In the genomic region with DNA sequence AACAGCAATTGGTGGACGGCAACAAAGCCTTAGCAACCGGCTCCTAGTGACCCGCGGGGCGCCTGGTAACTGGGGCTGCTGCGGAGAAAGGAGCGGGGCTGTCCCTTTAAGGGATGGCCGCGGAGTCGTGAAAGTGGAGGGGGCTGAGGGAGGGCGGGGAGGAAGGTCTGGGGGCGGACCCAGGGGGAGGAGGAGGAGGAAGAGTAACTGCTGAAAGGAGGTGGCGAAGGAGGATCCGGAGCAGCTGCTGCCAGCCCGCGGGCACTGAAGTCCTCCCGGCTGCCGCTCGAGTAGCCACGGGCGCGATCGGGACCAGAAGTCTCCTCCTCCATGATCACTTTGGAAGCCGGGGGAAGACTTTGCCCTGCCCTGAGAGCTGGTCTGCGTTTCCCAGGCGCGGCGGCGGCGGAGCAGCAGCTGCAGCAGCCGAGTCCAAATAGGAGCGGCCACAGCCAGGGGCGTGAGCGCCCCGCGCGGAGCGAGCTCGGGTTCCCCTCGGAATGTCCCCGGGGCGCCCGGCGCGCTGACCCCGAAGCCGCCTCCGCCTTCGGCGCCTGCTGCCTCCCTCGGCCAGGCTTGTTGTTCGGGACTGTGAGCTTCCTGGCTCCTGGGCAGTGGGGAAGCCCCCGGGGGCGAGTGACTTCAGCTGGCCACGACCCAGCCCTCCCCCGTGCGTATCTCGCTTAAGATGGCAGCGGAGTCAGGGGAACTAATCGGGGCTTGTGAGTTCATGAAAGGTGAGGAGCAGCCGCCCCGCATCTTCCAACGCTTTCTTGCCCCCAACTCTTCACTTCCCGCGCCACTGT, we compare ENCODE assay signal across 8 cellular contexts. TPM values are rescaled to one million over a fixed set of nuclear protein-coding genes. Genes with fewer than 3 reads are reported as not detected.
DNase-seq lines count a peak whose midpoint lies in the region; ATAC-seq and TF ChIP-seq lines count a peak whose summit lies in the region.

A gene with protein sequence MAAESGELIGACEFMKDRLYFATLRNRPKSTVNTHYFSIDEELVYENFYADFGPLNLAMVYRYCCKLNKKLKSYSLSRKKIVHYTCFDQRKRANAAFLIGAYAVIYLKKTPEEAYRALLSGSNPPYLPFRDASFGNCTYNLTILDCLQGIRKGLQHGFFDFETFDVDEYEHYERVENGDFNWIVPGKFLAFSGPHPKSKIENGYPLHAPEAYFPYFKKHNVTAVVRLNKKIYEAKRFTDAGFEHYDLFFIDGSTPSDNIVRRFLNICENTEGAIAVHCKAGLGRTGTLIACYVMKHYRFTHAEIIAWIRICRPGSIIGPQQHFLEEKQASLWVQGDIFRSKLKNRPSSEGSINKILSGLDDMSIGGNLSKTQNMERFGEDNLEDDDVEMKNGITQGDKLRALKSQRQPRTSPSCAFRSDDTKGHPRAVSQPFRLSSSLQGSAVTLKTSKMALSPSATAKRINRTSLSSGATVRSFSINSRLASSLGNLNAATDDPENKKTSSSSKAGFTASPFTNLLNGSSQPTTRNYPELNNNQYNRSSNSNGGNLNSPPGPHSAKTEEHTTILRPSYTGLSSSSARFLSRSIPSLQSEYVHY (plus strand): TSS at position 240 of the 806 bp plus-strand sequence. CDS start 449 bp downstream, at position 689.

- peaks cover 8% of the 10 kb centered on the region for H3K36me3 ChIP-seq in OCI-LY3 (replicated peaks; ENCODE audit: low read depth, low read length)

- H2AFZ ChIP-seq in OCI-LY3 (ENCODE audit: low read depth, low read length) = peak within 1 kb of the TSS; percentile 90

- peaks cover 8% of the 10 kb centered on the region; the same call in 1 of the 2 replicates for H3K79me2 ChIP-seq in OCI-LY3 (ENCODE audit: low read length)

- DNase-seq in DMS 273 (lab: John Stamatoyannopoulos, UW; ENCODE audit: unreplicated experiment) (peak; percentile 98), HuH-7 (ENCODE audit: low spot score) (peak; percentile 88), activated T-cell treated with anti-CD3 and anti-CD28 coated beads for 24 hours (ENCODE audit: low read depth) (peak; percentile 74), epithelial cell of prostate (ENCODE audit: low read depth, low spot score) (no peak), mucosa of gallbladder (ENCODE audit: low spot score) (peak; percentile 91)
- peak; percentile 60 to 74 for DNase-seq in stimulated activated CD8-positive, alpha-beta memory T cell treated with anti-CD3 and anti-CD28 coated beads, Interleukin-4, amount 100 ng/mL, for 4 hours (ENCODE audit: low read depth in 2 of 2, low spot score in 1 of 2)

- H3K4me3 ChIP-seq in OCI-LY3 (ENCODE audit: low read length) = peak within 1 kb of the TSS; percentile 96

- H3K4me2 ChIP-seq in OCI-LY3 (ENCODE audit: low read length) = peak within 1 kb of the TSS; percentile 96

- H3K27ac ChIP-seq in OCI-LY3 (ENCODE audit: low read length) (peak within 1 kb of the TSS; percentile 93), epithelial cell of prostate (peak within 1 kb of the TSS; percentile 60)

- H3K4me1 ChIP-seq in OCI-LY3 (ENCODE audit: low read length) = peaks cover 18% of the 10 kb centered on the region

- no peaks in the 10 kb centered on the region for H3K27me3 ChIP-seq in OCI-LY3 (ENCODE audit: low read depth, low read length)

- ATAC-seq in GM21515 (IDR thresholded peaks at IDR 0.05; ENCODE audit: unreplicated experiment) = peak; percentile 61

- H3K9me3 ChIP-seq in OCI-LY3 (ENCODE audit: insufficient read depth, low read length) = no peaks in the 10 kb centered on the region

- peak within 1 kb of the TSS; percentile 92 for H3K9ac ChIP-seq in OCI-LY3 (ENCODE audit: low read length)

- H4K20me1 ChIP-seq in OCI-LY3 (ENCODE audit: insufficient read depth, low read length) = peaks cover 6% of the 10 kb centered on the region

- TF ChIP-seq CTCF in OCI-LY3 (IDR thresholded peaks at IDR 0.05; ENCODE audit: low read depth, low read length) = no peak

RNA-seq across cellular contexts. Expression of the gene that starts here (rescaled TPM):
- total RNA-seq in mucosa of gallbladder = 7.1 TPM
